In genomic region chr4:25233194-25233593, GRCh38 we compare ENCODE assay signal across 7 cellular contexts. TPM values are rescaled to one million over a fixed set of nuclear protein-coding genes. Genes with fewer than 3 reads are reported as not detected.
DNase-seq lines count a peak whose midpoint lies in the region; ATAC-seq and TF ChIP-seq lines count a peak whose summit lies in the region.

No MANE protein-coding gene starts in this region.

- intact Hi-C loops in right cardiac atrium (cut with DNase I), result loop anchor here in 1 of 4 donors (10.0 kb wide), 2 partner anchors 48 to 82 kb away; partner anchors contain the start of gene ZCCHC4

- DNase-seq in HFF-Myc (ENCODE audit: extremely low read depth, low read depth), result no peak
- no peak for DNase-seq in right cardiac atrium
- no peak for DNase-seq in smooth muscle cell (lab: John Stamatoyannopoulos, UW; ENCODE audit: unreplicated experiment)
- no peak for DNase-seq in NCI-H1694 treated with DMSO at 0.1 percent for 48 hours (lab: John Stamatoyannopoulos, UW)
- no peak for DNase-seq in activated CD4-positive, alpha-beta T cell treated with anti-CD3 and anti-CD28 coated beads for 4 hours

- peaks cover 34% of the 10 kb centered on the region for H3K79me2 ChIP-seq in smooth muscle cell (ENCODE audit: low read depth)

- H3K9me3 ChIP-seq in right cardiac atrium (ENCODE audit: control insufficient read depth, low read length), result no peaks in the 10 kb centered on the region
- H3K9me3 ChIP-seq in smooth muscle cell (replicated peaks; ENCODE audit: low read depth), result no peaks in the 10 kb centered on the region

- H4K20me1 ChIP-seq in smooth muscle cell (ENCODE audit: low read depth), result peaks cover 4% of the 10 kb centered on the region

- H3K27ac ChIP-seq in VCaP (peak overlapping the region; percentile 85), right cardiac atrium (ENCODE audit: low read length) (no peak overlapping the region), smooth muscle cell (ENCODE audit: low read depth) (no peak overlapping the region)

- H3K4me1 ChIP-seq in right cardiac atrium (ENCODE audit: control insufficient read depth, insufficient read depth, low read length) (no peaks in the 10 kb centered on the region), smooth muscle cell (ENCODE audit: low read depth) (no peaks in the 10 kb centered on the region)

- H3K27me3 ChIP-seq in right cardiac atrium (ENCODE audit: control insufficient read depth, insufficient read depth) (no peaks in the 10 kb centered on the region), smooth muscle cell (ENCODE audit: low read depth) (no peaks in the 10 kb centered on the region)

- no peak for TF ChIP-seq CTCF in HFF-Myc (IDR thresholded peaks at IDR 0.05; ENCODE audit: low read depth, low read length, missing control alignments)
- TF ChIP-seq CTCF in VCaP (conservative IDR thresholded peaks at IDR 0.05), result no peak
- TF ChIP-seq CTCF in smooth muscle cell (IDR thresholded peaks at IDR 0.05; ENCODE audit: borderline replicate concordance, insufficient read depth, poor library complexity, severe bottlenecking), result no peak

- no peaks in the 10 kb centered on the region for H3F3A ChIP-seq in smooth muscle cell (ENCODE audit: low read depth)

- H3K4me3 ChIP-seq in HFF-Myc (replicated peaks; ENCODE audit: low read depth, low read length), result peak overlapping the region; percentile 72
- H3K4me3 ChIP-seq in right cardiac atrium (ENCODE audit: low read length), result peak overlapping the region; percentile 93
- H3K4me3 ChIP-seq in smooth muscle cell, result peak overlapping the region; percentile 68

- H3K36me3 ChIP-seq in smooth muscle cell (ENCODE audit: low read depth), result no peaks in the 10 kb centered on the region

- H2AFZ ChIP-seq in smooth muscle cell (ENCODE audit: low read depth), result no peak overlapping the region

- ATAC-seq in right cardiac atrium, result no peak
- no peak for ATAC-seq in HG02852 (IDR thresholded peaks at IDR 0.05; ENCODE audit: unreplicated experiment)

- no peak overlapping the region for H3K9ac ChIP-seq in smooth muscle cell (ENCODE audit: low read depth)

- peak overlapping the region; percentile 91 for H3K4me2 ChIP-seq in smooth muscle cell

RNA-seq across cellular contexts. Expression of gene PI4K2B, which starts 0.6 kb away (rescaled TPM):
- total RNA-seq in right cardiac atrium (1 to 10 TPM; 2.3 to 4.0 (median 3.1) TPM), smooth muscle cell (21.6 and 29.2 TPM in 2 replicates)
- polyA plus RNA-seq in right cardiac atrium (2.5 TPM), smooth muscle cell (9.6 and 10.8 TPM in 2 replicates)
